ENCODE assay signal across 1 cellular context in the genomic region with DNA sequence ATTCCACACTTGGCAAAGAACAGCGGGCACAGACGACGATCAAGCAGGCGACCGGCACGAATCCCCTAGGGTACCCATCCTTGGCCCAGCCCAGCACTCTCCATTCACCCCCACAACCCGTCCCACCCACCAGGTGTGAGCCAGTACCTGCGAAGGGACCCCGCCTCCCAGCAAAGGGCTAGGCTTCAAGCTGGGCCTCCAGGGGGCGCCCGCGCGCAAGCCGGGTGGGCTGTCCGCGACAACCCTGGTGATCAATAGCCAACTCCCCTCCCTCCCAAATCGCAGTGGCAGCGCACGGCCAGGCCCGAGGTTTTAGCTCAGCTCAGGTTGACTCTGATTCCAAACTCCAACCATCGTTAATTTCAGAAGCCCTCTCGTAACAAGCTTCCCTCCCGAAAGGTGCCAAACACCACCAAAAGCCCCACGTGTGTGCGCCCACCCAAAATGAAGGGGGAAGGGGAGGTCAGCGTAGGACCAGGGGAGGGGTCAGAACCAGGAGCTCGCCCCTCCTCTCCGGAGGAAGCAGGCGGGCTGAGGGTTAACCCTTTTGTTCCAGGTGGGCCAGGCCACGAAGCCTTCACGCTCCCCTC.
TF ChIP-seq lines count a peak whose summit lies in the region.

No MANE protein-coding gene starts in this region.

TF ChIP-seq in GM12878, 131 proteins besides CTCF, POLR2A, EP300 and RAD21 (continued from another document):
- TF ChIP-seq, protein P1, sequence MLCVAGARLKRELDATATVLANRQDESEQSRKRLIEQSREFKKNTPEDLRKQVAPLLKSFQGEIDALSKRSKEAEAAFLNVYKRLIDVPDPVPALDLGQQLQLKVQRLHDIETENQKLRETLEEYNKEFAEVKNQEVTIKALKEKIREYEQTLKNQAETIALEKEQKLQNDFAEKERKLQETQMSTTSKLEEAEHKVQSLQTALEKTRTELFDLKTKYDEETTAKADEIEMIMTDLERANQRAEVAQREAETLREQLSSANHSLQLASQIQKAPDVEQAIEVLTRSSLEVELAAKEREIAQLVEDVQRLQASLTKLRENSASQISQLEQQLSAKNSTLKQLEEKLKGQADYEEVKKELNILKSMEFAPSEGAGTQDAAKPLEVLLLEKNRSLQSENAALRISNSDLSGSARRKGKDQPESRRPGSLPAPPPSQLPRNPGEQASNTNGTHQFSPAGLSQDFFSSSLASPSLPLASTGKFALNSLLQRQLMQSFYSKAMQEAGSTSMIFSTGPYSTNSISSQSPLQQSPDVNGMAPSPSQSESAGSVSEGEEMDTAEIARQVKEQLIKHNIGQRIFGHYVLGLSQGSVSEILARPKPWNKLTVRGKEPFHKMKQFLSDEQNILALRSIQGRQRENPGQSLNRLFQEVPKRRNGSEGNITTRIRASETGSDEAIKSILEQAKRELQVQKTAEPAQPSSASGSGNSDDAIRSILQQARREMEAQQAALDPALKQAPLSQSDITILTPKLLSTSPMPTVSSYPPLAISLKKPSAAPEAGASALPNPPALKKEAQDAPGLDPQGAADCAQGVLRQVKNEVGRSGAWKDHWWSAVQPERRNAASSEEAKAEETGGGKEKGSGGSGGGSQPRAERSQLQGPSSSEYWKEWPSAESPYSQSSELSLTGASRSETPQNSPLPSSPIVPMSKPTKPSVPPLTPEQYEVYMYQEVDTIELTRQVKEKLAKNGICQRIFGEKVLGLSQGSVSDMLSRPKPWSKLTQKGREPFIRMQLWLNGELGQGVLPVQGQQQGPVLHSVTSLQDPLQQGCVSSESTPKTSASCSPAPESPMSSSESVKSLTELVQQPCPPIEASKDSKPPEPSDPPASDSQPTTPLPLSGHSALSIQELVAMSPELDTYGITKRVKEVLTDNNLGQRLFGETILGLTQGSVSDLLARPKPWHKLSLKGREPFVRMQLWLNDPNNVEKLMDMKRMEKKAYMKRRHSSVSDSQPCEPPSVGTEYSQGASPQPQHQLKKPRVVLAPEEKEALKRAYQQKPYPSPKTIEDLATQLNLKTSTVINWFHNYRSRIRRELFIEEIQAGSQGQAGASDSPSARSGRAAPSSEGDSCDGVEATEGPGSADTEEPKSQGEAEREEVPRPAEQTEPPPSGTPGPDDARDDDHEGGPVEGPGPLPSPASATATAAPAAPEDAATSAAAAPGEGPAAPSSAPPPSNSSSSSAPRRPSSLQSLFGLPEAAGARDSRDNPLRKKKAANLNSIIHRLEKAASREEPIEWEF (IDR thresholded peaks at IDR 0.05; ENCODE audit: insufficient replicate concordance, low read depth, low read length), result peak; percentile 18
- no peak for TF ChIP-seq YBX1 (IDR thresholded peaks at IDR 0.05)
